1 cellular context compared by ENCODE assay signal in genomic region chr1:16038620-16038912, GRCh38.
TF ChIP-seq lines count a peak whose summit lies in the region.

No MANE protein-coding gene starts in this region.

TF ChIP-seq in HEK293, 187 proteins besides CTCF, POLR2A, EP300 and RAD21:
- TF ChIP-seq GLIS2 (tag by site-specific recombination; IDR thresholded peaks at IDR 0.05), result peak; percentile 10; the same call in 1 of the 2 replicates
- TF ChIP-seq ZNF184 (tag by site-specific recombination; IDR thresholded peaks at IDR 0.05), result no peak
